Comparison of ENCODE assay signal across 7 cellular contexts in the genomic region with DNA sequence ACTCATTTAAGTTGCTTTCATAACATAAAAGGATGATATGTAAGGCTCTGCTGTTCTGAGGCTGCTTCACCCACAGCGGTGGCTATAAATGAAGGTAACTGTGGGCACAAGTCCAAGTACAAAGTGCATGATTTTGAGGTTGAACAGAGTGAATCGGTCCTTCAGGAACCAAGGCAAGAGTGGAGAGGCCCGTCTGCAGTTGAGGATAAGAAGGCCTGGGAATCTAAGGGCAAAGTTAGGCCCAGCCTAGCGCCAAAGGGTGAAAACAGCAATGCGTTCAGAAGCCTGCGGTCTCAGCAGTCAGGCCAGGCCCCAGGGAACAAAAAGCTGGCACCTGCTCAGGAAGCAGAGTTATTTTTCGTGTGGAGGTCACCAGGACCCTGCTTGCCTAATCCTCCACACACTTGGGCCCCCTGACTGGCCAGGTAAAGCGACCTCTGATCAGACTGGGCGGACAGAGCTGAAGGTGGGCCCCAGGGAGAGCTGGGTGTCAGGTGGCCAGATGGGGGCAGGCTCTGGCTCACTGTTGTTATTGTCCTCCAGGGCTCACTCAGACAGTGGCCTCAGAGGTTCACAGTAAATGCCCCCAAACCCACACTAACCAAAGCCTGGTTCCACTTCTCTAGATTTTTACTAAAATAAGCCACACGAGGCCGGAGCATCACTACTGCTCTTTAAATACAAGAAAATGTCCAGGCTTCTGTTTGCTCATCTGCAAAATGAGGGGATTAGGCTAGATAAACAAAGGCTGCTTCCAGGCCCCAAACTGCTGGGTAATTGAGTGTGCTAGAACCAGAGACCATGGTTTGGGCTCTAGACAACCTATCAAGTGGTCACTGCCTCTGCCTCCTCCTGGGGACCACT. TPM values are rescaled to one million over a fixed set of nuclear protein-coding genes. Genes with fewer than 3 reads are reported as not detected.
DNase-seq lines count a peak whose midpoint lies in the region; ATAC-seq lines count a peak whose summit lies in the region.

No MANE protein-coding gene starts in this region.

- DNase-seq in NCI-H146 (lab: John Stamatoyannopoulos, UW) (peak; percentile 52), epithelial cell of prostate (ENCODE audit: low read depth, low spot score) (no peak), trophoblast cell (peak in 1 of 2 donors; percentile 33), kidney glomerular epithelial cell (lab: John Stamatoyannopoulos, UW) (no peak), NK-92 (lab: John Stamatoyannopoulos, UW; ENCODE audit: unreplicated experiment) (no peak)

- H2BK120ac ChIP-seq in trophoblast cell (ENCODE audit: insufficient read depth, low read length, poor library complexity) = no peak overlapping the region

- no peak overlapping the region for H2AFZ ChIP-seq in trophoblast cell (ENCODE audit: insufficient read depth, low read length, poor library complexity)

- H3K4me2 ChIP-seq in trophoblast cell (ENCODE audit: low read length) = no peak overlapping the region

- ATAC-seq in GM21390 (IDR thresholded peaks at IDR 0.05; ENCODE audit: unreplicated experiment) = peak; percentile 56
- ATAC-seq in GM21723 (IDR thresholded peaks at IDR 0.05; ENCODE audit: unreplicated experiment) = no peak

- no CpG with 5 or more reads among the region's 11 CpGs for WGBS in trophoblast cell (ENCODE audit: extremely low coverage, insufficient coverage, insufficient read length)

- peak overlapping the region; percentile 40 for H4K91ac ChIP-seq in trophoblast cell (ENCODE audit: low read depth, low read length)

- peaks cover 18% of the 10 kb centered on the region for H3K79me1 ChIP-seq in trophoblast cell (ENCODE audit: low read length)

- peaks cover 4% of the 10 kb centered on the region for H3K79me2 ChIP-seq in trophoblast cell (ENCODE audit: control insufficient read depth, insufficient read depth, low read length, poor library complexity)

- peak overlapping the region; percentile 6 for H2AK5ac ChIP-seq in trophoblast cell (ENCODE audit: low read length)

- peak overlapping the region; percentile 36 for H4K8ac ChIP-seq in trophoblast cell (ENCODE audit: low read depth, low read length)

- no peak overlapping the region for H3K4me3 ChIP-seq in trophoblast cell (ENCODE audit: low read depth, low read length)

- H3K23ac ChIP-seq in trophoblast cell (ENCODE audit: low read length) = no peak overlapping the region

- H3K27ac ChIP-seq in epithelial cell of prostate (peak overlapping the region; percentile 9), trophoblast cell (ENCODE audit: low read depth, low read length) (peak overlapping the region; percentile 42)

- peak overlapping the region; percentile 16 for H2BK12ac ChIP-seq in trophoblast cell (ENCODE audit: low read length)

- peaks cover 28 to 45% of the 10 kb centered on the region in 2 experiments for H3K4me1 ChIP-seq in trophoblast cell (ENCODE audit: control insufficient read depth in 1 of 2, insufficient read depth in 2 of 2, low read length in 2 of 2)

- H3K27me3 ChIP-seq in trophoblast cell (ENCODE audit: insufficient read depth, low read length) = no peaks in the 10 kb centered on the region

- peak overlapping the region; percentile 11 for H2BK5ac ChIP-seq in trophoblast cell (ENCODE audit: low read depth, low read length, poor library complexity)

- H3K14ac ChIP-seq in trophoblast cell (ENCODE audit: low read length) = peak overlapping the region; percentile 12

- no peak overlapping the region for H3K9ac ChIP-seq in trophoblast cell (ENCODE audit: low read length)

- H3K9me3 ChIP-seq in trophoblast cell (ENCODE audit: insufficient read depth, low read depth, low read length) = no peaks in the 10 kb centered on the region

- peaks cover 11 to 17% of the 10 kb centered on the region in 2 experiments for H3K36me3 ChIP-seq in trophoblast cell (ENCODE audit: control insufficient read depth in 1 of 2, insufficient read depth in 2 of 2, low read length in 2 of 2)

- H4K12ac ChIP-seq in trophoblast cell (ENCODE audit: low read depth, low read length) = no peak overlapping the region

- H3K18ac ChIP-seq in trophoblast cell (ENCODE audit: low read length) = peak overlapping the region; percentile 31

- H3K4ac ChIP-seq in trophoblast cell (ENCODE audit: low read depth, low read length) = peak overlapping the region; percentile 31

RNA-seq across cellular contexts. Expression of gene TEX2, which starts 46.4 kb away (rescaled TPM):
- polyA plus RNA-seq in trophoblast cell (2013) = 46.2 and 46.6 TPM in 2 replicates
